In genomic region chr7:144508702-144509101, GRCh38 we compare ENCODE assay signal across 17 cellular contexts.
DNase-seq lines count a peak whose midpoint lies in the region; ATAC-seq and TF ChIP-seq lines count a peak whose summit lies in the region.
"Had no signal": no experiment of that assay in that cellular context is flagged by ENCODE, and none has a peak within 500 bp of the region (broad histone marks: within the 10 kb centered on the region; RNA-seq: fewer than 3 reads in every experiment).

No MANE protein-coding gene starts in this region.

- no peaks in the 10 kb centered on the region for H3K36me3 Mint-ChIP-seq in activated T-helper 2 cell treated with anti-CD3 and anti-CD28 coated beads, Interferon-gamma antibody, Interleukin-2, Interleukin-4, amounts not matched to agents 10 μg/mL and 5 μg/mL and 100 μg/mL, durations not matched to agents 14 hours and 24 hours and 36 hours (ENCODE audit: low read depth)
- peaks cover 13% of the 10 kb centered on the region for H3K36me3 Mint-ChIP-seq in activated T-cell treated with anti-CD3 and anti-CD28 coated beads, Interleukin-2, amount 50 U/mL, for 4 hours (ENCODE audit: insufficient read depth)

- no peak for TF ChIP-seq POLR2A in GM18505 (IDR thresholded peaks at IDR 0.05; ENCODE audit: borderline replicate concordance, extremely low read depth, insufficient read depth, insufficient read length)

- intact Hi-C loops in activated T-helper 2 cell treated with anti-CD3 and anti-CD28 coated beads, Interferon-gamma antibody, Interleukin-2, Interleukin-4, amounts not matched to agents 10 μg/mL and 5 μg/mL and 100 μg/mL, durations not matched to agents 14 hours and 24 hours and 36 hours (cut with micrococcal nuclease) = no loop called here

- H3K27me3 Mint-ChIP-seq in activated T-helper 2 cell treated with anti-CD3 and anti-CD28 coated beads, Interferon-gamma antibody, Interleukin-2, Interleukin-4, amounts not matched to agents 10 μg/mL and 5 μg/mL and 100 μg/mL, durations not matched to agents 14 hours and 24 hours and 36 hours (ENCODE audit: low read depth) = no peaks in the 10 kb centered on the region
- H3K27me3 Mint-ChIP-seq in activated T-cell treated with anti-CD3 and anti-CD28 coated beads, Interleukin-2, amount 50 U/mL, for 4 hours (ENCODE audit: low read depth) = no peaks in the 10 kb centered on the region

- no peak for DNase-seq in EL
- DNase-seq in amniotic stem cell (lab: John Stamatoyannopoulos, UW) = no peak
- no peak for DNase-seq in activated T-helper 2 cell treated with anti-CD3 and anti-CD28 coated beads, Interferon-gamma antibody, Interleukin-2, Interleukin-4, amounts not matched to agents 10 μg/mL and 5 μg/mL and 100 μg/mL, durations not matched to agents 14 hours and 24 hours and 36 hours (ENCODE audit: low spot score)
- no peak for DNase-seq in activated T-cell treated with anti-CD3 and anti-CD28 coated beads, Interleukin-2, amount 50 U/mL, for 4 hours
- DNase-seq: anterior cingulate cortex, foreskin fibroblast, HCEC 1CT, kidney, NCI-H226, RPMI8226, upper lobe of right lung had no signal

- H3K4me3 Mint-ChIP-seq in activated T-helper 2 cell treated with anti-CD3 and anti-CD28 coated beads, Interferon-gamma antibody, Interleukin-2, Interleukin-4, amounts not matched to agents 10 μg/mL and 5 μg/mL and 100 μg/mL, durations not matched to agents 14 hours and 24 hours and 36 hours (ENCODE audit: low read depth) = no peak overlapping the region
- no peak overlapping the region for H3K4me3 Mint-ChIP-seq in activated T-cell treated with anti-CD3 and anti-CD28 coated beads, Interleukin-2, amount 50 U/mL, for 4 hours
- H3K4me3 Mint-ChIP-seq: nephron had no signal

- H3K27ac Mint-ChIP-seq in activated T-helper 2 cell treated with anti-CD3 and anti-CD28 coated beads, Interferon-gamma antibody, Interleukin-2, Interleukin-4, amounts not matched to agents 10 μg/mL and 5 μg/mL and 100 μg/mL, durations not matched to agents 14 hours and 24 hours and 36 hours = no peak overlapping the region
- H3K27ac Mint-ChIP-seq: nephron had no signal

- H3K4me1 Mint-ChIP-seq in activated T-helper 2 cell treated with anti-CD3 and anti-CD28 coated beads, Interferon-gamma antibody, Interleukin-2, Interleukin-4, amounts not matched to agents 10 μg/mL and 5 μg/mL and 100 μg/mL, durations not matched to agents 14 hours and 24 hours and 36 hours (ENCODE audit: low read depth) = no peaks in the 10 kb centered on the region
- H3K4me1 Mint-ChIP-seq in activated T-cell treated with anti-CD3 and anti-CD28 coated beads, Interleukin-2, amount 50 U/mL, for 4 hours (ENCODE audit: low read depth) = no peaks in the 10 kb centered on the region

- ATAC-seq in GM18505 (IDR thresholded peaks at IDR 0.05; ENCODE audit: unreplicated experiment) = peak; percentile 88
- peak; percentile 48 for ATAC-seq in GM19397 (IDR thresholded peaks at IDR 0.05; ENCODE audit: unreplicated experiment)
- peak; percentile 87 for ATAC-seq in HG02759 (IDR thresholded peaks at IDR 0.05; ENCODE audit: unreplicated experiment)
- peak; percentile 96 for ATAC-seq in HG03439 (IDR thresholded peaks at IDR 0.05; ENCODE audit: unreplicated experiment)
- no peak for ATAC-seq in activated T-cell treated with anti-CD3 and anti-CD28 coated beads, Interleukin-2, amount 50 U/mL, for 4 hours
- ATAC-seq: K562, upper lobe of right lung had no signal

- H3K9me3 Mint-ChIP-seq in activated T-helper 2 cell treated with anti-CD3 and anti-CD28 coated beads, Interferon-gamma antibody, Interleukin-2, Interleukin-4, amounts not matched to agents 10 μg/mL and 5 μg/mL and 100 μg/mL, durations not matched to agents 14 hours and 24 hours and 36 hours = no peaks in the 10 kb centered on the region
- H3K9me3 Mint-ChIP-seq in activated T-cell treated with anti-CD3 and anti-CD28 coated beads, Interleukin-2, amount 50 U/mL, for 4 hours = no peaks in the 10 kb centered on the region
- H3K9me3 Mint-ChIP-seq: nephron had no signal

Comparison
In these comparisons a context has a peak if more than half of its experiments do, and no peak if none do; other contexts are left out.
1. ATAC-seq: peak in GM18505 (single experiment), GM19397 (single experiment), HG02759 (single experiment) and HG03439 (single experiment); none in activated T-cell treated with anti-CD3 and anti-CD28 coated beads, Interleukin-2, amount 50 U/mL, for 4 hours (0 of 2).